ENCODE assay signal across 8 cellular contexts in the genomic region with DNA sequence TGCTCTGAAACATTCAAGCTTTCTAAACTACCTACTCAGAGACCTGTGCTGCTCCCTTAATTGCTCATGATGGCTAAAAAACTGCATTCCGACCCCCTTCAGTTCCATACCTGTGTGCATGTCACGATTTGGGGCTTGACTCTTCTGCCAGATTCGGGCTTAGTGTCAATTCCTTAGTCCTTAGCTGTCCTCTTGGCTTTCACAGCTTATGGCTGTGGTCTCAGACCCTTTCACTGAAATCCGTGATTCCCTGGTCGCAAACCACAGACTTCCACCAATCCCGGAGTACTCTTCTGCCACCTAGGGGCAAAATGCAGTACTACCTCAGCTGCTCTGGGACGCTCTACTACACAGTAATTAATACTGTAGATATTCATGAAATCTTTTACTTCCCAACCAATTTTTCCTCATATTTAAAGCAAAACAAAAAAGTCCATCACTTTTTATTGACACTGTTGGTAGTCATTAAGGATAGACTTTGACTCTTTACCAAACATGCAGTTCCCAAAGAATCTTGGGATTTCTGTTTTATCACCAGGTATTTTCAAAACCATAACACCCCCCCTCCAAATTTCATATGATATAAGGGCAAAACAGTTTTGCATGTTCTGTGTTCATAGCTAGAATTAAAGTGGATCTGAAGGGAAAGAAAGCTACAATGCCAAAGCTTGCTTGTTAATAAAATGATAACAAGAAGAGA.
DNase-seq lines count a peak whose midpoint lies in the region; ATAC-seq and TF ChIP-seq lines count a peak whose summit lies in the region.

No MANE protein-coding gene starts in this region.

- no peaks in the 10 kb centered on the region for H3K4me1 ChIP-seq in KMS-11 (ENCODE audit: low read depth, poor library complexity, severe bottlenecking)

- no peak overlapping the region for H3K9ac ChIP-seq in KMS-11

- no peaks in the 10 kb centered on the region for H3K36me3 ChIP-seq in KMS-11 (ENCODE audit: insufficient read depth)

- H4K20me1 ChIP-seq in KMS-11 (ENCODE audit: insufficient read depth), result no peaks in the 10 kb centered on the region

- no peaks in the 10 kb centered on the region for H3K79me2 ChIP-seq in KMS-11 (ENCODE audit: insufficient read depth, low read depth)

- H3K4me3 ChIP-seq in KMS-11 (IDR thresholded peaks at IDR 0.05; ENCODE audit: insufficient read depth, low read depth, low read length), result no peak overlapping the region

- H3K27me3 ChIP-seq in KMS-11 (ENCODE audit: insufficient read depth, low read depth), result no peaks in the 10 kb centered on the region

- TF ChIP-seq CTCF in KMS-11 (conservative IDR thresholded peaks at IDR 0.05; ENCODE audit: low read depth, low read length), result peak; percentile 99

- in situ Hi-C loops in T47D (cut with HindIII; ENCODE audit: low pct_unique_long_range_greater_than_20kb, low sequenced_read_pairs), result no loop called here

- peak; percentile 43 for DNase-seq in NCI-H510A treated with DMSO at 0.1 percent for 48 hours (lab: John Stamatoyannopoulos, UW)
- no peak for DNase-seq in NCI-H510A (lab: John Stamatoyannopoulos, UW)
- peak; percentile 9 to 72 for DNase-seq in T47D (ENCODE audit: low read depth in 1 of 2, low spot score in 1 of 2)
- peak; percentile 83 for DNase-seq in islet precursor cell
- DNase-seq in stimulated activated CD4-positive, alpha-beta T cell treated with anti-CD3 and anti-CD28 coated beads, Interleukin-2, amount 100 ng/mL, for 24 hours, result peak; percentile 43 to 51

- H2AFZ ChIP-seq in KMS-11 (ENCODE audit: low read depth), result peak overlapping the region; percentile 29

- no peak overlapping the region for H3K27ac ChIP-seq in KMS-11

- no peak overlapping the region; the same call in 1 of the 2 replicates for H3K4me2 ChIP-seq in KMS-11

- ATAC-seq in GM21723 (IDR thresholded peaks at IDR 0.05; ENCODE audit: unreplicated experiment) (peak; percentile 75), SK-N-SH treated with all-trans-retinoic acid at 6 μM for 48 hours (peak; percentile 94)

TF ChIP-seq in SK-N-SH treated with all-trans-retinoic acid at 6 μM for 48 hours, 23 proteins besides CTCF, POLR2A, EP300 and RAD21:
- TF ChIP-seq ZC3H10 (CRISPR knock-in tag; IDR thresholded peaks at IDR 0.05) (no peak), ZNF565 (CRISPR knock-in tag; conservative IDR thresholded peaks at IDR 0.05; ENCODE audit: low read depth) (no peak), CSDC2 (CRISPR knock-in tag; IDR thresholded peaks at IDR 0.05) (no peak), ARNTL (CRISPR knock-in tag; IDR thresholded peaks at IDR 0.05; ENCODE audit: borderline replicate concordance, low read depth) (no peak), OSR1 (CRISPR knock-in tag; IDR thresholded peaks at IDR 0.05) (no peak), CSRNP3 (CRISPR knock-in tag; IDR thresholded peaks at IDR 0.05) (no peak)
